In the genomic region with DNA sequence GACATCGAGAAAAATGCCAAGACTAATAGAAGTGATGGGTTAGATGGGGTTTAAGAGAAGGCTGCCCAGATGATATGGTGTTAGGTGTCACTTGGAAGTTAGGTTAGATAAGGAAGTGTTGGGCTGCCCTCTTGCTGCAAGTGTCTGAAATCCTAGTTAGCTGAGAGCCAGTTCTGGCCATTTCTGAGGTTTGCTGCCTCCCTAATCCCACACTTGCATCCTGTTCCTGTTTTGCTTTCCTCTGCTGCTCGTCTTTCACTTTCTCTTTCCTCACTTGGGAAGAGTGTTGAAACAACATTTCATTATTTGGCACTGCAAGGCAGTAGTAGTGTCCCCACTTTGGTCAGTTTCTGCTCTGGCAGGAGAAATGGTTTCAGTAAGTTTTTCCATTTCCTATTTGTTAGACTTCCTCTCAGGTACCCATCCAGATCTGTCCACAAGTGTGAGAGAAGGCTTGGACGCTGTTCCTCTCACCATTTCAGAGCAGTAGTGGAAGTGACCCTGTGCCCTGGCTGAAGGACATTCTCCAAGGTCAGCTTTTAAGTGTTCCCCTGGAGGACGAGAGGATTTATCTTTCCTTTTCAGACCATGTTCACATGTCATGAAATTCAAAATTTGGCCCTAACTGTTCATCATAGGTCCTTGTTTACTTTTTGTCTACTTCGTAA, we compare ENCODE assay signal across 10 cellular contexts.
DNase-seq lines count a peak whose midpoint lies in the region; ATAC-seq and TF ChIP-seq lines count a peak whose summit lies in the region.
"Had no signal": no experiment of that assay in that cellular context is flagged by ENCODE, and none has a peak within 500 bp of the region (broad histone marks: within the 10 kb centered on the region; RNA-seq: fewer than 3 reads in every experiment).

No MANE protein-coding gene starts in this region.

- no peak overlapping the region for H3K9ac ChIP-seq in neuronal stem cell (ENCODE audit: low read depth, low read length, poor library complexity)

- in situ Hi-C loops in KBM-7 (cut with MboI; ENCODE audit: low pct_unique_long_range_greater_than_20kb, low sequenced_read_pairs), result no loop called here

- no peak overlapping the region for H3K18ac ChIP-seq in neuronal stem cell (ENCODE audit: low read length)

- H3K9me3 ChIP-seq in lower lobe of right lung (no peaks in the 10 kb centered on the region), neuronal stem cell (replicated peaks in 1 of 2; ENCODE audit: control insufficient read depth in 2 of 2, insufficient read depth in 1 of 2, low read depth in 1 of 2, low read length in 2 of 2) (no peaks in the 10 kb centered on the region)

- no peak overlapping the region for H3K4me2 ChIP-seq in neuronal stem cell (ENCODE audit: insufficient read depth, low read length, poor library complexity, severe bottlenecking)

- no peak overlapping the region for H2BK5ac ChIP-seq in neuronal stem cell (ENCODE audit: low read length)

- peaks cover 7% of the 10 kb centered on the region for H3K27me3 Mint-ChIP-seq in activated naive CD8-positive, alpha-beta T cell treated with anti-CD3 and anti-CD28 coated beads for 36 hours

- ATAC-seq in lower lobe of right lung, result peak; percentile 69 to 73
- ATAC-seq in HG03457 (IDR thresholded peaks at IDR 0.05; ENCODE audit: unreplicated experiment), result no peak

- H3K36me3 Mint-ChIP-seq in activated naive CD8-positive, alpha-beta T cell treated with anti-CD3 and anti-CD28 coated beads for 36 hours, result no peaks in the 10 kb centered on the region
- H3K36me3 Mint-ChIP-seq: CD4-positive, CD25-positive, alpha-beta regulatory T cell had no signal

- no peaks in the 10 kb centered on the region for H3K9me3 Mint-ChIP-seq in activated naive CD8-positive, alpha-beta T cell treated with anti-CD3 and anti-CD28 coated beads for 36 hours

- H3K4me3 ChIP-seq in choroid plexus epithelial cell (ENCODE audit: low read depth, low read length) (no peak overlapping the region), lower lobe of right lung (no peak overlapping the region), neuronal stem cell (ENCODE audit: low read length in 2 of 2) (no peak overlapping the region)

- no peak overlapping the region for H3K4me3 Mint-ChIP-seq in activated naive CD8-positive, alpha-beta T cell treated with anti-CD3 and anti-CD28 coated beads for 36 hours
- H3K4me3 Mint-ChIP-seq: CD4-positive, CD25-positive, alpha-beta regulatory T cell had no signal

- H3K23ac ChIP-seq in neuronal stem cell (ENCODE audit: low read depth, low read length, poor library complexity), result no peak overlapping the region

- no peak overlapping the region for H2AFZ ChIP-seq in neuronal stem cell (ENCODE audit: low read length)

- no peak overlapping the region for H4K8ac ChIP-seq in neuronal stem cell (ENCODE audit: low read depth, low read length)

- TF ChIP-seq CTCF in choroid plexus epithelial cell (conservative IDR thresholded peaks at IDR 0.05; ENCODE audit: low read depth, low read length), result peak; percentile 58
- peak; percentile 18 for TF ChIP-seq CTCF in lower lobe of right lung (IDR thresholded peaks at IDR 0.05)

- H4K91ac ChIP-seq in neuronal stem cell (ENCODE audit: low read depth, low read length, poor library complexity), result no peak overlapping the region

- no peak overlapping the region for H2BK120ac ChIP-seq in neuronal stem cell (ENCODE audit: low read depth, low read length)

- DNase-seq in A172 (ENCODE audit: low spot score), result peak; percentile 75
- peak; percentile 85 for DNase-seq in KBM-7
- DNase-seq in choroid plexus epithelial cell (ENCODE audit: low read depth), result peak; percentile 82
- no peak for DNase-seq in lower lobe of right lung
- DNase-seq in dedifferentiated amniotic fluid mesenchymal stem cell (ENCODE audit: extremely low spot score), result no peak
- DNase-seq in neuronal stem cell (ENCODE audit: low spot score), result no peak
- DNase-seq in activated naive CD8-positive, alpha-beta T cell treated with anti-CD3 and anti-CD28 coated beads for 36 hours, result no peak
- DNase-seq: activated CD4-positive, alpha-beta T cell treated with anti-CD3 and anti-CD28 coated beads for 1 hour; CD4-positive, CD25-positive, alpha-beta regulatory T cell had no signal

- no peaks in the 10 kb centered on the region for H3K79me1 ChIP-seq in neuronal stem cell (ENCODE audit: low read depth, low read length)

- no peak overlapping the region for H2BK15ac ChIP-seq in neuronal stem cell (ENCODE audit: low read length)

- H3K27me3 ChIP-seq in lower lobe of right lung (ENCODE audit: low read depth) (no peaks in the 10 kb centered on the region), neuronal stem cell (ENCODE audit: control insufficient read depth in 3 of 3, insufficient read depth in 3 of 3, low read depth in 1 of 3, low read length in 3 of 3) (no peaks in the 10 kb centered on the region)

- H3K36me3 ChIP-seq in lower lobe of right lung (no peaks in the 10 kb centered on the region), neuronal stem cell (replicated peaks in 1 of 2; ENCODE audit: control insufficient read depth in 2 of 2, insufficient read depth in 2 of 2, low read length in 2 of 2) (no peaks in the 10 kb centered on the region)

- no peak overlapping the region for H3K27ac Mint-ChIP-seq in activated naive CD8-positive, alpha-beta T cell treated with anti-CD3 and anti-CD28 coated beads for 36 hours
- H3K27ac Mint-ChIP-seq: CD4-positive, CD25-positive, alpha-beta regulatory T cell had no signal

- H3K4ac ChIP-seq in neuronal stem cell (ENCODE audit: low read length), result no peak overlapping the region

- H3K4me1 ChIP-seq in lower lobe of right lung (no peaks in the 10 kb centered on the region), neuronal stem cell (ENCODE audit: control insufficient read depth in 2 of 2, insufficient read depth in 1 of 2, low read depth in 1 of 2, low read length in 2 of 2) (no peaks in the 10 kb centered on the region)

- no peak overlapping the region for H3K27ac ChIP-seq in lower lobe of right lung
- H3K27ac ChIP-seq in neuronal stem cell (replicated peaks; ENCODE audit: low read length), result no peak overlapping the region

- H3K14ac ChIP-seq in neuronal stem cell (ENCODE audit: low read length), result no peak overlapping the region

- no peak overlapping the region for H2AK5ac ChIP-seq in neuronal stem cell (ENCODE audit: low read depth, low read length)

- no CpG with 5 or more reads among the region's 5 CpGs for WGBS in neuronal stem cell (ENCODE audit: extremely low coverage in 2 of 2, insufficient read length in 2 of 2, insufficient replicate concordance in 1 of 2), 2 donors

- no peaks in the 10 kb centered on the region for H3K4me1 Mint-ChIP-seq in activated naive CD8-positive, alpha-beta T cell treated with anti-CD3 and anti-CD28 coated beads for 36 hours
- H3K4me1 Mint-ChIP-seq: CD4-positive, CD25-positive, alpha-beta regulatory T cell had no signal

- no peak overlapping the region for H2BK12ac ChIP-seq in neuronal stem cell (ENCODE audit: low read length)

- intact Hi-C loops in lower lobe of right lung (cut with DNase I), result no loop called here

Comparison
In these comparisons a context has a peak if more than half of its experiments do, and no peak if none do; other contexts are left out.
1. DNase-seq: peak in A172 (single experiment), KBM-7 (single experiment) and choroid plexus epithelial cell (single experiment); none in lower lobe of right lung (single experiment), dedifferentiated amniotic fluid mesenchymal stem cell (single experiment), neuronal stem cell (single experiment) and activated naive CD8-positive, alpha-beta T cell treated with anti-CD3 and anti-CD28 coated beads for 36 hours (single experiment).